13 cellular contexts compared by ENCODE assay signal in genomic region chr20:364905-365794, GRCh38. TPM values are rescaled to one million over a fixed set of nuclear protein-coding genes. Genes with fewer than 3 reads are reported as not detected.
DNase-seq lines count a peak whose midpoint lies in the region; ATAC-seq, FAIRE-seq and TF ChIP-seq lines count a peak whose summit lies in the region.
"Had no signal": no experiment of that assay in that cellular context is flagged by ENCODE, and none has a peak within 500 bp of the region (broad histone marks: within the 10 kb centered on the region; RNA-seq: fewer than 3 reads in every experiment).

No MANE protein-coding gene starts in this region.

- H3K36me3 ChIP-seq in breast epithelium (no peaks in the 10 kb centered on the region), endodermal cell (ENCODE audit: control insufficient read depth, insufficient read depth, low read length) (no peaks in the 10 kb centered on the region)

- peaks cover 0 to 4% of the 10 kb centered on the region in 2 donors for H3K4me1 ChIP-seq in breast epithelium
- H3K4me1 ChIP-seq in endodermal cell (ENCODE audit: control insufficient read depth, insufficient read depth, low read length), result no peaks in the 10 kb centered on the region

- POLR2A ChIA-PET in MCF 10A (lab: Yijun Ruan, JAX), result interaction anchor here (0.6 to 17.3 kb wide), 9 partner anchors 17 to 1096 kb away, joined by 3 to 671 read pairs (median 5); partner anchors contain the start of genes RBCK1, SOX12 and TRIB3

- WGBS in endodermal cell (ENCODE audit: insufficient coverage in 1 of 2, insufficient read length in 1 of 2), 2 experiments, result 90 to 94% methylated on average over 5 to 9 of the region's 9 CpGs

- H3K4me1 Mint-ChIP-seq in MCF 10A (ENCODE audit: insufficient read depth, unreplicated experiment) (peaks cover 79% of the 10 kb centered on the region), endodermal cell (no peaks in the 10 kb centered on the region)
- H3K4me1 Mint-ChIP-seq in stimulated activated naive CD8-positive, alpha-beta T cell treated with anti-CD3 and anti-CD28 coated beads, Interleukin-15, amount 100 ng/mL, for 72 hours, result peaks cover 51% of the 10 kb centered on the region

- H3K27ac Mint-ChIP-seq in MCF 10A (ENCODE audit: low read depth, unreplicated experiment) (peak overlapping the region; percentile 67), endodermal cell (peak overlapping the region; percentile 9)
- peak overlapping the region; percentile 66 to 72 for H3K27ac Mint-ChIP-seq in stimulated activated naive CD8-positive, alpha-beta T cell treated with anti-CD3 and anti-CD28 coated beads, Interleukin-15, amount 100 ng/mL, for 72 hours
- H3K27ac Mint-ChIP-seq: dendritic cell treated with granulocyte-macrophage colony-stimulating factor and Interleukin-4, amounts not matched to agents 40 ng/mL and 50 ng/mL, for 4 days had no signal

- H3K4me3 Mint-ChIP-seq in MCF 10A (ENCODE audit: unreplicated experiment) (peak overlapping the region; percentile 28), endodermal cell (no peak overlapping the region)
- peak overlapping the region; percentile 42 to 43 for H3K4me3 Mint-ChIP-seq in stimulated activated naive CD8-positive, alpha-beta T cell treated with anti-CD3 and anti-CD28 coated beads, Interleukin-15, amount 100 ng/mL, for 72 hours
- H3K4me3 Mint-ChIP-seq: dendritic cell treated with granulocyte-macrophage colony-stimulating factor and Interleukin-4, amounts not matched to agents 40 ng/mL and 50 ng/mL, for 4 days had no signal

- H3K27me3 Mint-ChIP-seq in MCF 10A (ENCODE audit: insufficient read depth, unreplicated experiment) (no peaks in the 10 kb centered on the region), endodermal cell (ENCODE audit: insufficient read depth) (peaks cover 25% of the 10 kb centered on the region)
- peaks cover 15% of the 10 kb centered on the region for H3K27me3 Mint-ChIP-seq in stimulated activated naive CD8-positive, alpha-beta T cell treated with anti-CD3 and anti-CD28 coated beads, Interleukin-15, amount 100 ng/mL, for 72 hours
- H3K27me3 Mint-ChIP-seq: dendritic cell treated with granulocyte-macrophage colony-stimulating factor and Interleukin-4, amounts not matched to agents 40 ng/mL and 50 ng/mL, for 4 days had no signal

- FAIRE-seq in RCC 7860 (lab: Jason Lieb, UNC) (no peak), HTR-8/SVneo (lab: Jason Lieb, UNC) (no peak)
- FAIRE-seq: GM18507 had no signal

- no peak for TF ChIP-seq POLR2A in breast epithelium (IDR thresholded peaks at IDR 0.05)

- no TSS peak for BruUV-seq in MCF 10A (replicated peaks; lab: Mats Ljungman, UMichigan)

- no peaks in the 10 kb centered on the region for H3K36me3 Mint-ChIP-seq in MCF 10A (ENCODE audit: insufficient read depth, unreplicated experiment)
- no peaks in the 10 kb centered on the region for H3K36me3 Mint-ChIP-seq in endodermal cell (ENCODE audit: low read depth)

- CTCF ChIA-PET in MCF 10A (lab: Yijun Ruan, JAX), result interaction anchor here (0.8 to 4.7 kb wide), 9 partner anchors 12 to 113 kb away, joined by 3 to 38 read pairs (median 4); no protein-coding TSS in a partner anchor

- H3K9me3 ChIP-seq in breast epithelium (no peaks in the 10 kb centered on the region), endodermal cell (ENCODE audit: control insufficient read depth, low read length) (no peaks in the 10 kb centered on the region)

- peak overlapping the region in 1 of 2 donors; percentile 62 for H3K27ac ChIP-seq in breast epithelium
- no peak overlapping the region for H3K27ac ChIP-seq in endodermal cell (ENCODE audit: low read depth, low read length)

- peak; percentile 28 for ATAC-seq in stimulated activated naive CD8-positive, alpha-beta T cell treated with anti-CD3 and anti-CD28 coated beads, Interleukin-15, amount 100 ng/mL, for 72 hours
- ATAC-seq in GM18873 (IDR thresholded peaks at IDR 0.05; ENCODE audit: low FRiP score, unreplicated experiment), result no peak
- ATAC-seq: Right ventricle myocardium inferior had no signal

- H3K9ac ChIP-seq in endodermal cell (ENCODE audit: extremely low read depth, low read length, poor library complexity, severe bottlenecking), result no peak overlapping the region

- H3K27me3 ChIP-seq in breast epithelium (no peaks in the 10 kb centered on the region), endodermal cell (ENCODE audit: control insufficient read depth, insufficient read depth, low read length, poor library complexity, severe bottlenecking) (no peaks in the 10 kb centered on the region)

- H3K9me3 Mint-ChIP-seq in MCF 10A (ENCODE audit: unreplicated experiment) (no peaks in the 10 kb centered on the region), endodermal cell (no peaks in the 10 kb centered on the region)
- H3K9me3 Mint-ChIP-seq in stimulated activated naive CD8-positive, alpha-beta T cell treated with anti-CD3 and anti-CD28 coated beads, Interleukin-15, amount 100 ng/mL, for 72 hours, result no peaks in the 10 kb centered on the region
- H3K9me3 Mint-ChIP-seq: dendritic cell treated with granulocyte-macrophage colony-stimulating factor and Interleukin-4, amounts not matched to agents 40 ng/mL and 50 ng/mL, for 4 days had no signal

- intact Hi-C loops in MCF 10A (cut with micrococcal nuclease) (no loop called here), breast epithelium (cut with DNase I; ENCODE audit: low total_unique reads) (no loop called here)

- no peak for TF ChIP-seq CTCF in MCF 10A (IDR thresholded peaks at IDR 0.05; ENCODE audit: unreplicated experiment)
- TF ChIP-seq CTCF in breast epithelium (IDR thresholded peaks at IDR 0.05), result no peak
- TF ChIP-seq CTCF in endodermal cell (conservative IDR thresholded peaks at IDR 0.05), result no peak

- H3K4me3 ChIP-seq in breast epithelium (no peak overlapping the region), endodermal cell (ENCODE audit: low read length) (no peak overlapping the region)

- peak; percentile 87 for DNase-seq in MCF 10A (ENCODE audit: unreplicated experiment)
- no peak for DNase-seq in breast epithelium (ENCODE audit: low spot score in 2 of 2)
- peak; percentile 54 for DNase-seq in RCC 7860 (ENCODE audit: low spot score)
- DNase-seq in endodermal cell, result no peak
- no peak for DNase-seq in stimulated activated naive CD8-positive, alpha-beta T cell treated with anti-CD3 and anti-CD28 coated beads, Interleukin-15, amount 100 ng/mL, for 72 hours
- DNase-seq in NCI-H2081 (lab: John Stamatoyannopoulos, UW), result no peak
- DNase-seq in HTR-8/SVneo (ENCODE audit: insufficient read length, low spot score), result no peak
- DNase-seq: HCEC 1CT, NCI-H187 had no signal

RNA-seq across cellular contexts. Expression of gene TRIB3, which starts 15.4 kb away (rescaled TPM):
- total RNA-seq in MCF 10A (2022) (477 and 598 TPM in 2 replicates), breast epithelium (10 to 100 TPM in 2 of 3 donors, 1 to 10 TPM in 1; 4.5 to 18.0 (median 14.5) TPM), endodermal cell (1 to 10 TPM; 4.0 TPM)
- polyA plus RNA-seq in endodermal cell (2013, experiment 1 of 2), result 7.6 TPM
- 5.8 TPM for polyA plus RNA-seq in endodermal cell (2013, experiment 2 of 2)

RNA-seq across cellular contexts. Expression of gene NRSN2, which starts 18.2 kb away (rescaled TPM):
- total RNA-seq in MCF 10A (2022) (8.2 and 8.4 TPM in 2 replicates), breast epithelium (10 to 100 TPM in 2 of 3 donors, 1 to 10 TPM in 1; 9.4 to 22.3 (median 21.8) TPM), endodermal cell (10 to 100 TPM; 24.7 to 38.4 TPM)
- polyA plus RNA-seq in endodermal cell (2013, experiment 1 of 2), result 34.9 TPM
- 37.1 TPM for polyA plus RNA-seq in endodermal cell (2013, experiment 2 of 2)

RNA-seq across cellular contexts. Expression of gene SOX12, which starts 39.8 kb away (rescaled TPM):
- total RNA-seq in MCF 10A (2022) (17.2 and 17.6 TPM in 2 replicates), breast epithelium (1 to 10 TPM; 1.1 to 3.7 (median 3.3) TPM), endodermal cell (10 to 100 TPM; 71.4 to 81.7 TPM)
- polyA plus RNA-seq in endodermal cell (2013, experiment 1 of 2), result 60.7 TPM
- polyA plus RNA-seq in endodermal cell (2013, experiment 2 of 2), result 57.0 TPM

RNA-seq across cellular contexts. Expression of gene RBCK1, which starts 42.9 kb away (rescaled TPM):
- total RNA-seq in MCF 10A (2022), result 353 and 488 TPM in 2 replicates
- 10 to 100 TPM; 61.3 to 69.5 (median 66.2) TPM for total RNA-seq in breast epithelium
- total RNA-seq in endodermal cell, result 10 to 100 TPM; 61.7 to 63.7 TPM
- 56.3 TPM for polyA plus RNA-seq in endodermal cell (2013, experiment 1 of 2)
- 44.3 TPM for polyA plus RNA-seq in endodermal cell (2013, experiment 2 of 2)

Comparison
In these comparisons a context has a peak if more than half of its experiments do, and no peak if none do; other contexts are left out.
1. DNase-seq: peak in MCF 10A (single experiment) and RCC 7860 (single experiment); none in breast epithelium (0 of 2), endodermal cell (single experiment), stimulated activated naive CD8-positive, alpha-beta T cell treated with anti-CD3 and anti-CD28 coated beads, Interleukin-15, amount 100 ng/mL, for 72 hours (0 of 2), NCI-H2081 (0 of 2) and HTR-8/SVneo (single experiment).
2. RNA of gene TRIB3, which starts 15.4 kb away (total RNA-seq): 477 to 598 TPM in MCF 10A; 4.5 to 18.0 TPM in breast epithelium and 4.0 TPM in endodermal cell; every median in the first group is over 10 times any median in the second.
3. H3K27ac Mint-ChIP-seq: peak in every context shown above with its lines; median percentile 69 in stimulated activated naive CD8-positive, alpha-beta T cell treated with anti-CD3 and anti-CD28 coated beads, Interleukin-15, amount 100 ng/mL, for 72 hours; 67 in MCF 10A; 9 in endodermal cell.